ENCODE assay signal across 1 cellular context in genomic region chr6:148332088-148332487, GRCh38.
TF ChIP-seq lines count a peak whose summit lies in the region.

No MANE protein-coding gene starts in this region.

TF ChIP-seq in WTC11, 78 proteins besides CTCF, POLR2A, EP300 and RAD21 (continued from another document):
- TF ChIP-seq AFF4 (CRISPR knock-in tag; IDR thresholded peaks at IDR 0.05; ENCODE audit: borderline replicate concordance) (no peak), ZNF416 (CRISPR knock-in tag; IDR thresholded peaks at IDR 0.05) (no peak), PRRX2 (CRISPR knock-in tag; IDR thresholded peaks at IDR 0.05) (no peak), ZNF219 (CRISPR knock-in tag; IDR thresholded peaks at IDR 0.05; ENCODE audit: borderline replicate concordance) (no peak), ATF1 (CRISPR knock-in tag; IDR thresholded peaks at IDR 0.05) (no peak), USF2 (CRISPR knock-in tag; IDR thresholded peaks at IDR 0.05) (no peak), MXD4 (CRISPR knock-in tag; IDR thresholded peaks at IDR 0.05; ENCODE audit: borderline replicate concordance) (no peak), FOXP4 (CRISPR knock-in tag; IDR thresholded peaks at IDR 0.05) (no peak), TCF7 (CRISPR knock-in tag; IDR thresholded peaks at IDR 0.05; ENCODE audit: low read depth) (no peak), ELF4 (CRISPR knock-in tag; IDR thresholded peaks at IDR 0.05; ENCODE audit: low read depth) (no peak), SMAD3 (CRISPR knock-in tag; IDR thresholded peaks at IDR 0.05; ENCODE audit: borderline replicate concordance) (no peak), TP53 (CRISPR knock-in tag; IDR thresholded peaks at IDR 0.05) (no peak), NFE2L1 (CRISPR knock-in tag; IDR thresholded peaks at IDR 0.05) (no peak), RELA (CRISPR knock-in tag; IDR thresholded peaks at IDR 0.05; ENCODE audit: borderline replicate concordance) (no peak)
- TF ChIP-seq, protein P1, sequence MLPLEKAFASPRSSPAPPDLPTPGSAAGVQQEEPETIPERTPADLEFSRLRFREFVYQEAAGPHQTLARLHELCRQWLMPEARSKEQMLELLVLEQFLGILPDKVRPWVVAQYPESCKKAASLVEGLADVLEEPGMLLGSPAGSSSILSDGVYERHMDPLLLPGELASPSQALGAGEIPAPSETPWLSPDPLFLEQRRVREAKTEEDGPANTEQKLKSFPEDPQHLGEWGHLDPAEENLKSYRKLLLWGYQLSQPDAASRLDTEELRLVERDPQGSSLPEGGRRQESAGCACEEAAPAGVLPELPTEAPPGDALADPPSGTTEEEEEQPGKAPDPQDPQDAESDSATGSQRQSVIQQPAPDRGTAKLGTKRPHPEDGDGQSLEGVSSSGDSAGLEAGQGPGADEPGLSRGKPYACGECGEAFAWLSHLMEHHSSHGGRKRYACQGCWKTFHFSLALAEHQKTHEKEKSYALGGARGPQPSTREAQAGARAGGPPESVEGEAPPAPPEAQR (CRISPR knock-in tag; IDR thresholded peaks at IDR 0.05): no peak
